ENCODE assay signal across 3 cellular contexts in genomic region chr4:153026947-153027346, GRCh38.
TF ChIP-seq lines count a peak whose summit lies in the region.

No MANE protein-coding gene starts in this region.

TF ChIP-seq in HepG2, 621 proteins besides CTCF, POLR2A, EP300 and RAD21 (continued from another document):
- TF ChIP-seq MNT (IDR thresholded peaks at IDR 0.05) (peak; percentile 90), ATM (IDR thresholded peaks at IDR 0.05; ENCODE audit: borderline replicate concordance) (peak; percentile 74; the same call in 1 of the 2 replicates)

TF ChIP-seq in WTC11, 78 proteins besides CTCF, POLR2A, EP300 and RAD21 (continued from another document):
- TF ChIP-seq TP53 (CRISPR knock-in tag; IDR thresholded peaks at IDR 0.05) (no peak), NFE2L1 (CRISPR knock-in tag; IDR thresholded peaks at IDR 0.05) (0 out of 2 replicates have a peak, but pooled peaks have one; percentile 11)

TF ChIP-seq in H1, 55 proteins besides CTCF, POLR2A, EP300 and RAD21 (continued from another document):
- no peak for TF ChIP-seq CBX8 (IDR thresholded peaks at IDR 0.05; ENCODE audit: borderline replicate concordance, low read depth, low read length)
